In the genomic region with DNA sequence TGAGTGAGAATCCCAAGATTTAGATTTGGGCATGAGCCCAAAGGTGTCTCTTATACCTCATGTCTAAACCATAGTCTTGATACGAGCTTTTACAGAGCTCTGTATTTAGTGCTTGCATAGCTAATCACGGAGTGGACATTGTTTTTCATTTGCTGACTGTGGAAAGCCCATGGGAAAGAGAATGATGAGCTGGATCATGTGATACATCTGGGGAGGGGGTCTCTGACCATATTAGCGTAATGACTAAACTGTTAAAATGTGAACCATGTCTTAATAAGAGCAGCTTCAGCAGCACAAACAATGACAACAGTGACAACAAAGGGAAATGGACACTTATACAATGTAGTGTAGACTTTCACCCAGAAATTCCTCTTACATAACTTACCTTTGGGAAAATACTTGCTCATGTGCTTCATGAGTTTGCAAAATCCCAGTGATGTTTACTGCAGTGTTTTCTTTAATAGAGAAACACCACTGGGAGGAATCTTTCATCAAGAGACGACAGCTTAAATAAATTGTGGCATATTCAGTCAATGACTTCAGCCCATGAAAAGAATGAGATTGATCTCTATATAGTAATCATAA, we compare ENCODE assay signal across 17 cellular contexts.
"Had no signal": no experiment of that assay in that cellular context is flagged by ENCODE, and none has a peak within 500 bp of the region (broad histone marks: within the 10 kb centered on the region; RNA-seq: fewer than 3 reads in every experiment).

No MANE protein-coding gene starts in this region.

- H3K27ac Mint-ChIP-seq: activated CD4-positive, alpha-beta memory T cell treated with anti-CD3 and anti-CD28 coated beads for 36 hours; activated CD4-positive, alpha-beta T cell treated with anti-CD3 and anti-CD28 coated beads for 36 hours; activated CD8-positive, alpha-beta memory T cell treated with anti-CD3 and anti-CD28 coated beads, Interleukin-2, amount 10 ng/mL, durations not matched to agents 7 days and 5 days; activated T-cell treated with anti-CD3 and anti-CD28 coated beads, Interleukin-2, amount 50 U/mL, for 24 hours; naive B cell; neural progenitor cell had no signal

- H3K4me3 ChIP-seq: adrenal gland, lung, neural progenitor cell, ovary, sigmoid colon, spleen, stomach, thoracic aorta had no signal

- ATAC-seq: activated CD4-positive, alpha-beta T cell treated with anti-CD3 and anti-CD28 coated beads for 36 hours; activated CD8-positive, alpha-beta memory T cell treated with anti-CD3 and anti-CD28 coated beads, Interleukin-2, amount 10 ng/mL, durations not matched to agents 7 days and 5 days; foreskin keratinocyte had no signal

- H3K4me3 Mint-ChIP-seq: activated CD4-positive, alpha-beta memory T cell treated with anti-CD3 and anti-CD28 coated beads for 36 hours; activated CD4-positive, alpha-beta T cell treated with anti-CD3 and anti-CD28 coated beads for 36 hours; activated CD8-positive, alpha-beta memory T cell treated with anti-CD3 and anti-CD28 coated beads, Interleukin-2, amount 10 ng/mL, durations not matched to agents 7 days and 5 days; activated T-cell treated with anti-CD3 and anti-CD28 coated beads, Interleukin-2, amount 50 U/mL, for 24 hours; naive B cell; neural progenitor cell had no signal

- H3K9ac ChIP-seq: neural progenitor cell had no signal

- H3K27me3 Mint-ChIP-seq: activated CD4-positive, alpha-beta memory T cell treated with anti-CD3 and anti-CD28 coated beads for 36 hours; activated CD4-positive, alpha-beta T cell treated with anti-CD3 and anti-CD28 coated beads for 36 hours; activated CD8-positive, alpha-beta memory T cell treated with anti-CD3 and anti-CD28 coated beads, Interleukin-2, amount 10 ng/mL, durations not matched to agents 7 days and 5 days; activated T-cell treated with anti-CD3 and anti-CD28 coated beads, Interleukin-2, amount 50 U/mL, for 24 hours had no signal

- H3K27ac ChIP-seq: adrenal gland, foreskin keratinocyte, neural progenitor cell, ovary, sigmoid colon, spleen, stomach, thoracic aorta had no signal

- H3K4me1 ChIP-seq: neural progenitor cell had no signal

- H3K27me3 ChIP-seq: adrenal gland, foreskin keratinocyte, ovary, sigmoid colon, spleen, stomach had no signal

- H3K36me3 ChIP-seq: adrenal gland, neural progenitor cell, ovary, sigmoid colon, spleen, stomach, thoracic aorta had no signal

- H3K4me2 ChIP-seq: neural progenitor cell had no signal

- H3K36me3 Mint-ChIP-seq: activated CD4-positive, alpha-beta memory T cell treated with anti-CD3 and anti-CD28 coated beads for 36 hours; activated CD8-positive, alpha-beta memory T cell treated with anti-CD3 and anti-CD28 coated beads, Interleukin-2, amount 10 ng/mL, durations not matched to agents 7 days and 5 days; naive B cell; neural progenitor cell had no signal

- H3K9me3 ChIP-seq: adrenal gland, ovary, thoracic aorta had no signal

- H2AFZ ChIP-seq: neural progenitor cell had no signal

- DNase-seq: activated CD4-positive, alpha-beta memory T cell treated with anti-CD3 and anti-CD28 coated beads for 36 hours; activated CD4-positive, alpha-beta T cell treated with anti-CD3 and anti-CD28 coated beads for 36 hours; activated CD8-positive, alpha-beta memory T cell treated with anti-CD3 and anti-CD28 coated beads, Interleukin-2, amount 10 ng/mL, durations not matched to agents 7 days and 5 days; activated naive CD4-positive, alpha-beta T cell treated with anti-CD3 and anti-CD28 coated beads, Interleukin-2, amount 50 U/mL, for 16 hours; activated T-cell treated with anti-CD3 and anti-CD28 coated beads, Interleukin-2, amount 50 U/mL, for 24 hours; adrenal gland; foreskin keratinocyte; glutamatergic neuron; hypothalamus; naive B cell; ovary; sigmoid colon; spleen; stomach had no signal
